Comparison of ENCODE assay signal across 25 cellular contexts in genomic region chr3:14918356-14918860, GRCh38.
"Had no signal": no experiment of that assay in that cellular context is flagged by ENCODE, and none has a peak within 500 bp of the region (broad histone marks: within the 10 kb centered on the region; RNA-seq: fewer than 3 reads in every experiment).

No MANE protein-coding gene starts in this region.

- H3K36me3 Mint-ChIP-seq: activated naive CD4-positive, alpha-beta T cell treated with anti-CD3 and anti-CD28 coated beads, Interleukin-2, amount 50 U/mL, for 72 hours; T-cell had no signal

- H3K27me3 Mint-ChIP-seq: activated naive CD8-positive, alpha-beta T cell treated with anti-CD3 and anti-CD28 coated beads, Interleukin-2, amount 50 U/mL, for 24 hours; T-cell had no signal

- H3K27ac ChIP-seq: ascending aorta, body of pancreas, PC-9, SK-N-MC had no signal

- ATAC-seq: activated naive CD4-positive, alpha-beta T cell treated with anti-CD3 and anti-CD28 coated beads, Interleukin-2, amount 50 U/mL, for 72 hours; activated naive CD8-positive, alpha-beta T cell treated with anti-CD3 and anti-CD28 coated beads, Interleukin-2, amount 50 U/mL, for 24 hours; body of pancreas; T-cell had no signal

- H3K4me3 Mint-ChIP-seq: activated B cell treated with CpG ODN at 0.5 μM for 24 hours; activated CD4-positive, alpha-beta T cell treated with anti-CD3 and anti-CD28 coated beads, Interleukin-2, amount 10 ng/mL, durations not matched to agents 24 days and 14 days; activated naive CD8-positive, alpha-beta T cell treated with anti-CD3 and anti-CD28 coated beads, Interleukin-2, amount 50 U/mL, for 24 hours; central memory CD8-positive, alpha-beta T cell; T-cell had no signal

- H3K4me1 ChIP-seq: body of pancreas had no signal

- DNase-seq: activated B cell treated with CpG ODN at 0.5 μM for 24 hours; activated CD4-positive, alpha-beta T cell treated with anti-CD3 and anti-CD28 coated beads for 1 hour; activated CD4-positive, alpha-beta T cell treated with anti-CD3 and anti-CD28 coated beads, Interleukin-2, amount 10 ng/mL, durations not matched to agents 24 days and 14 days; activated CD4-positive, alpha-beta T cell treated with anti-CD3 and anti-CD28 coated beads, Interleukin-2, amount 50 U/mL, for 48 hours; activated naive CD4-positive, alpha-beta T cell treated with Interleukin-2 at 50 U/mL for 16 hours; activated naive CD8-positive, alpha-beta T cell treated with anti-CD3 and anti-CD28 coated beads, Interleukin-2, amount 50 U/mL, for 24 hours; activated T-cell treated with anti-CD3 and anti-CD28 coated beads, Interleukin-2, amount 50 U/mL, for 1 hour; amniotic stem cell; body of pancreas; MM.1S; NCI-H1105 treated with DMSO at 0.1 percent for 48 hours; NCI-H1436 treated with DMSO at 0.1 percent for 48 hours; NCI-H1930; NCI-H2171 treated with DMSO at 0.1 percent for 48 hours; NCI-H226; NCI-H526; NCI-H82; PC-9; T-cell; T-helper 2 cell; T1000 had no signal

- H3K4me1 Mint-ChIP-seq: activated B cell treated with CpG ODN at 0.5 μM for 24 hours; activated CD4-positive, alpha-beta T cell treated with anti-CD3 and anti-CD28 coated beads, Interleukin-2, amount 10 ng/mL, durations not matched to agents 24 days and 14 days; activated naive CD8-positive, alpha-beta T cell treated with anti-CD3 and anti-CD28 coated beads, Interleukin-2, amount 50 U/mL, for 24 hours; central memory CD8-positive, alpha-beta T cell had no signal

- H3K27ac Mint-ChIP-seq: activated B cell treated with CpG ODN at 0.5 μM for 24 hours; activated CD4-positive, alpha-beta T cell treated with anti-CD3 and anti-CD28 coated beads, Interleukin-2, amount 10 ng/mL, durations not matched to agents 24 days and 14 days; activated naive CD8-positive, alpha-beta T cell treated with anti-CD3 and anti-CD28 coated beads, Interleukin-2, amount 50 U/mL, for 24 hours; T-cell had no signal

- H3K4me3 ChIP-seq: ascending aorta, body of pancreas, PC-9, SK-N-MC had no signal

- H3K9me3 Mint-ChIP-seq: activated B cell treated with CpG ODN at 0.5 μM for 24 hours; activated CD4-positive, alpha-beta T cell treated with anti-CD3 and anti-CD28 coated beads, Interleukin-2, amount 10 ng/mL, durations not matched to agents 24 days and 14 days; activated naive CD4-positive, alpha-beta T cell treated with anti-CD3 and anti-CD28 coated beads, Interleukin-2, amount 50 U/mL, for 72 hours; activated naive CD8-positive, alpha-beta T cell treated with anti-CD3 and anti-CD28 coated beads, Interleukin-2, amount 50 U/mL, for 24 hours; central memory CD8-positive, alpha-beta T cell; T-cell had no signal

- H3K9me3 ChIP-seq: ascending aorta, body of pancreas had no signal

- H3K27me3 ChIP-seq: ascending aorta, body of pancreas had no signal
